Comparison of ENCODE assay signal across 8 cellular contexts in the genomic region with DNA sequence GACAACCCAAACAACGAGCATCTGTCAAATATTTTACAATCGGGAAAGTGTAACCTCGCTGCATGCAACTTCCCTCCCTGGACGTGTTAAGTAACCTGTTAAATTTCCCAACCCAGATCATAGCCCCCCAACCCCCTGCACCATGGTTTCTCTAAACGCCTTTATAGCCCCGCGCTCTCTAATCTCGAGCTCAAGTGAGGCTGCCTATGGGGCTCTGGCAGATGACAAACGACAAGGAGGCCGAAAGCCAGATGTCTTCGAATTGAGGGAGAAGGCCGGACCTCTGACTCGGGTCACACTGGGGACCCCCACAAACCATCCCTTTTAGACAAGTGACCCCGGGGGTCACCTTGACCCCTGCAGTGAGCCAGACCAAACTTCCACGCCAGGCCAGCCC. TPM values are rescaled to one million over a fixed set of nuclear protein-coding genes. Genes with fewer than 3 reads are reported as not detected.
DNase-seq lines count a peak whose midpoint lies in the region; ATAC-seq and TF ChIP-seq lines count a peak whose summit lies in the region.

No MANE protein-coding gene starts in this region.

- peak overlapping the region; percentile 99 for H3K27ac Mint-ChIP-seq in CD8-positive, alpha-beta T cell

- no peak for DNase-seq in CD8-positive, alpha-beta T cell
- no peak for DNase-seq in Panc1 (ENCODE audit: low read depth, low spot score)
- DNase-seq in epithelial cell of prostate (ENCODE audit: low read depth, low spot score): no peak
- no peak for DNase-seq in neuronal stem cell (ENCODE audit: low spot score)
- DNase-seq in HPDE6-E6E7 (ENCODE audit: extremely low spot score): no peak
- DNase-seq in effector CD4-positive, alpha-beta T cell: no peak

- peak overlapping the region; percentile 98 for H3K9ac ChIP-seq in neuronal stem cell (ENCODE audit: low read depth, low read length, poor library complexity)

- H2AK5ac ChIP-seq in neuronal stem cell (ENCODE audit: low read depth, low read length): no peak overlapping the region

- H3K27me3 Mint-ChIP-seq in CD8-positive, alpha-beta T cell (ENCODE audit: low read depth): no peaks in the 10 kb centered on the region

- H4K8ac ChIP-seq in neuronal stem cell (ENCODE audit: low read depth, low read length): no peak overlapping the region

- intact Hi-C loops in CD8-positive, alpha-beta T cell (cut with DNase I, micrococcal nuclease): loop anchor here (2.0 to 5.0 kb wide), 8 partner anchors 63 to 520 kb away; partner anchors contain the start of gene KCNG3 (in 1 of the 2)
- intact Hi-C loops in Panc1 (cut with micrococcal nuclease; ENCODE audit: unreplicated experiment): no loop called here

- ATAC-seq in CD8-positive, alpha-beta T cell: no peak
- ATAC-seq in Panc1 (no peak), HG02884 (IDR thresholded peaks at IDR 0.05; ENCODE audit: unreplicated experiment) (no peak), GM21717 (IDR thresholded peaks at IDR 0.05; ENCODE audit: unreplicated experiment) (no peak)

- H2BK12ac ChIP-seq in neuronal stem cell (ENCODE audit: low read length): no peak overlapping the region

- H2BK15ac ChIP-seq in neuronal stem cell (ENCODE audit: low read length): no peak overlapping the region

- no peak overlapping the region for H2BK120ac ChIP-seq in neuronal stem cell (ENCODE audit: low read depth, low read length)

- peaks cover 22% of the 10 kb centered on the region for H3K36me3 Mint-ChIP-seq in CD8-positive, alpha-beta T cell

- H3K18ac ChIP-seq in neuronal stem cell (ENCODE audit: low read length): peak overlapping the region; percentile 96

- H3K27me3 ChIP-seq in CD8-positive, alpha-beta T cell (ENCODE audit: insufficient read depth, low read length): no peaks in the 10 kb centered on the region
- no peaks in the 10 kb centered on the region for H3K27me3 ChIP-seq in Panc1 (ENCODE audit: control insufficient read depth, insufficient read depth, low read length)
- peaks cover 0 to 26% (median 0%) of the 10 kb centered on the region in 3 experiments for H3K27me3 ChIP-seq in neuronal stem cell (ENCODE audit: control insufficient read depth in 3 of 3, insufficient read depth in 3 of 3, low read depth in 1 of 3, low read length in 3 of 3)

- H4K91ac ChIP-seq in neuronal stem cell (ENCODE audit: low read depth, low read length, poor library complexity): no peak overlapping the region

- peak overlapping the region; percentile 58 for H2BK5ac ChIP-seq in neuronal stem cell (ENCODE audit: low read length)

- BruUV-seq in Panc1 (replicated peaks; lab: Mats Ljungman, UMichigan): no TSS peak

- POLR2A ChIA-PET in CD8-positive, alpha-beta T cell (lab: Charles Lee): interaction anchor here (0.6 to 3.8 kb wide), 4 partner anchors 44 to 450 kb away, joined by 3 to 17 read pairs (median 4); no protein-coding TSS in a partner anchor
- POLR2A ChIA-PET in Panc1 (lab: Charles Lee): interaction anchor here (0.6 kb wide), 2 partner anchors 147 to 219 kb away, joined by 4 to 11 read pairs; no protein-coding TSS in a partner anchor

- H3K4me1 Mint-ChIP-seq in CD8-positive, alpha-beta T cell (ENCODE audit: low read depth): peaks cover 56% of the 10 kb centered on the region

- H3K14ac ChIP-seq in neuronal stem cell (ENCODE audit: low read length): no peak overlapping the region

- CTCF ChIA-PET in CD8-positive, alpha-beta T cell (lab: Charles Lee): interaction anchor here (1.0 to 1.3 kb wide), 4 partner anchors 8 to 164 kb away, joined by 3 read pairs; no protein-coding TSS in a partner anchor
- CTCF ChIA-PET in Panc1 (lab: Charles Lee): no interaction called here

- H3K79me1 ChIP-seq in neuronal stem cell (ENCODE audit: low read depth, low read length): peaks cover 12% of the 10 kb centered on the region

- H3K4me2 ChIP-seq in neuronal stem cell (ENCODE audit: insufficient read depth, low read length, poor library complexity, severe bottlenecking): peak overlapping the region; percentile 69

- H3K27ac ChIP-seq in CD8-positive, alpha-beta T cell (ENCODE audit: low read depth, low read length): peak overlapping the region; percentile 96
- peak overlapping the region; percentile 88 for H3K27ac ChIP-seq in Panc1 (ENCODE audit: low read length)
- H3K27ac ChIP-seq in epithelial cell of prostate: peak overlapping the region; percentile 93
- no peak overlapping the region for H3K27ac ChIP-seq in neuronal stem cell (replicated peaks; ENCODE audit: low read length)

- H3K9me3 ChIP-seq in CD8-positive, alpha-beta T cell (ENCODE audit: low read length): no peaks in the 10 kb centered on the region
- H3K9me3 ChIP-seq in Panc1 (ENCODE audit: control insufficient read depth, insufficient read depth, low read depth, low read length) (no peaks in the 10 kb centered on the region), neuronal stem cell (replicated peaks in 1 of 2; ENCODE audit: control insufficient read depth in 2 of 2, insufficient read depth in 1 of 2, low read depth in 1 of 2, low read length in 2 of 2) (no peaks in the 10 kb centered on the region)

- peak overlapping the region; percentile 86 for H3K4me3 Mint-ChIP-seq in CD8-positive, alpha-beta T cell

- H3K9me3 Mint-ChIP-seq in CD8-positive, alpha-beta T cell: no peaks in the 10 kb centered on the region

- peak overlapping the region; percentile 96 for H3K4me3 ChIP-seq in CD8-positive, alpha-beta T cell (ENCODE audit: low read depth, low read length)
- peak overlapping the region; percentile 94 to 97 for H3K4me3 ChIP-seq in Panc1 (ENCODE audit: low read depth in 2 of 2, low read length in 2 of 2)
- peak overlapping the region; percentile 87 to 99 for H3K4me3 ChIP-seq in neuronal stem cell (ENCODE audit: low read length in 2 of 2)

- H3K36me3 ChIP-seq in CD8-positive, alpha-beta T cell (ENCODE audit: insufficient read depth, low read length): no peaks in the 10 kb centered on the region
- H3K36me3 ChIP-seq in Panc1 (ENCODE audit: control insufficient read depth, insufficient read depth, low read length) (peaks cover 6% of the 10 kb centered on the region; the same call in 1 of the 2 replicates), neuronal stem cell (replicated peaks in 1 of 2; ENCODE audit: control insufficient read depth in 2 of 2, insufficient read depth in 2 of 2, low read length in 2 of 2) (peaks cover 0 to 7% of the 10 kb centered on the region in 2 donors)

- peaks cover 33% of the 10 kb centered on the region for H3K4me1 ChIP-seq in CD8-positive, alpha-beta T cell (ENCODE audit: insufficient read depth, low read length)
- H3K4me1 ChIP-seq in Panc1 (ENCODE audit: control insufficient read depth, insufficient read depth, low read length) (peaks cover 7% of the 10 kb centered on the region; the same call in 1 of the 2 replicates), neuronal stem cell (ENCODE audit: control insufficient read depth in 2 of 2, insufficient read depth in 1 of 2, low read depth in 1 of 2, low read length in 2 of 2) (peaks cover 3 to 4% of the 10 kb centered on the region in 2 donors)

- peak overlapping the region; percentile 78 for H2AFZ ChIP-seq in neuronal stem cell (ENCODE audit: low read length)

- no CpG with 5 or more reads among the region's 15 CpGs for WGBS in neuronal stem cell (ENCODE audit: extremely low coverage in 2 of 2, insufficient read length in 2 of 2, insufficient replicate concordance in 1 of 2), 2 donors

- H3K4ac ChIP-seq in neuronal stem cell (ENCODE audit: low read length): no peak overlapping the region

- peak overlapping the region; percentile 45 for H3K23ac ChIP-seq in neuronal stem cell (ENCODE audit: low read depth, low read length, poor library complexity)

- in situ Hi-C loops in Panc1 (cut with HindIII; ENCODE audit: low pct_unique_long_range_greater_than_20kb, low sequenced_read_pairs): no loop called here

- TF ChIP-seq CTCF in CD8-positive, alpha-beta T cell (IDR thresholded peaks at IDR 0.05): no peak
- no peak for TF ChIP-seq CTCF in Panc1 (IDR thresholded peaks at IDR 0.05)

RNA-seq across cellular contexts. Expression of gene COX7A2L, which starts 0.5 kb away (rescaled TPM):
- total RNA-seq in CD8-positive, alpha-beta T cell: 10 to 100 TPM; 56.9 to 60.8 TPM
- 132 TPM for total RNA-seq in Panc1 (2021; ENCODE audit: unreplicated experiment)
- polyA plus RNA-seq in Panc1 (2012; ENCODE audit: insufficient read length): 125 TPM
- 136 TPM for polyA plus RNA-seq in neuronal stem cell (2013, experiment 1 of 2)
- 130 TPM for polyA plus RNA-seq in neuronal stem cell (2013, experiment 2 of 2)
